In the genomic region with DNA sequence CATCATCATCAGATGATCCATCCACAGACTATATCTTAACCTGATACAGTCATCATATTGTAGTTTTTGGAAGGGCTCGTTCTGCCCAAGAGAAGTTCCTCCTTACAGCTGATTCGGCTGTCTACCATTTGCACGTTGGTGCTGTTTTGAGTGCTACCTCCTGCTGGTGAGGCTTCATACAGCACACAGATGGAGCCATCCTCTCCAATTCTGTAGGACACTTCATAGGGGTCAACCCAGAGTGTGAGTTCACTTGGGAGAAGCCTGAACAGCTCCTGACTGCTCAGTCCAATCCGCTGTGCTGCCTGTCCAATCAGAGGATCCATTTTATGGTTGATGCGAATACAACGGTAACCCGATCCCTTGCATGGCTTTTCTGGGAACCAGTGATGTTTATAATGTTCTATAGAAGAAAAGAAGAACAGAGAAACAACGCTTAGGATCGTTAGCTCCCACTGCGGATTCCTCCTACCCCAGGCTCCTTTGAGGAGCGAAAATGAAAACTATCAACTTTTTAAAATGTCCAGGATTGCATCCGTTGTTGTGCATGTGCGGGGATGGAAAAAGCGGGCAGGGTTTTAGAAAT, we compare ENCODE assay signal across 7 cellular contexts. TPM values are rescaled to one million over a fixed set of nuclear protein-coding genes. Genes with fewer than 3 reads are reported as not detected.
DNase-seq lines count a peak whose midpoint lies in the region; ATAC-seq, FAIRE-seq and TF ChIP-seq lines count a peak whose summit lies in the region.

No MANE protein-coding gene starts in this region.

- H3K36me3 ChIP-seq in ectodermal cell (ENCODE audit: control insufficient read depth, insufficient read depth, low read length): peaks cover 17% of the 10 kb centered on the region
- peaks cover 22% of the 10 kb centered on the region for H3K36me3 ChIP-seq in lower lobe of right lung

- H3K9me3 ChIP-seq in ectodermal cell (ENCODE audit: control insufficient read depth, low read length) (no peaks in the 10 kb centered on the region), lower lobe of right lung (no peaks in the 10 kb centered on the region)

- peak overlapping the region; percentile 98 for H3K27ac Mint-ChIP-seq in activated CD4-positive, alpha-beta memory T cell treated with anti-CD3 and anti-CD28 coated beads, Interleukin-2, amount 10 ng/mL, durations not matched to agents 7 days and 5 days

- peak; percentile 75 for TF ChIP-seq CTCF in lower lobe of right lung (IDR thresholded peaks at IDR 0.05)

- CTCF ChIA-PET in activated CD4-positive, alpha-beta memory T cell treated with anti-CD3 and anti-CD28 coated beads, Interleukin-2, amount 10 ng/mL, durations not matched to agents 7 days and 5 days (lab: Charles Lee): interaction anchor here (0.6 to 4.8 kb wide), 24 partner anchors 11 to 762 kb away, joined by 3 to 48 read pairs (median 4); no protein-coding TSS in a partner anchor

- H3K4me1 Mint-ChIP-seq in activated CD4-positive, alpha-beta memory T cell treated with anti-CD3 and anti-CD28 coated beads, Interleukin-2, amount 10 ng/mL, durations not matched to agents 7 days and 5 days: peaks cover 34% of the 10 kb centered on the region

- no peaks in the 10 kb centered on the region for H3K9me3 Mint-ChIP-seq in activated CD4-positive, alpha-beta memory T cell treated with anti-CD3 and anti-CD28 coated beads, Interleukin-2, amount 10 ng/mL, durations not matched to agents 7 days and 5 days

- 2 to 3% methylated on average over 14 of the region's 14 CpGs for WGBS in ectodermal cell, 2 experiments

- H3K4me1 ChIP-seq in ectodermal cell (ENCODE audit: control insufficient read depth, insufficient read depth, low read length): peaks cover 9% of the 10 kb centered on the region
- H3K4me1 ChIP-seq in lower lobe of right lung: peaks cover 3% of the 10 kb centered on the region

- FAIRE-seq in GM18507 (lab: Jason Lieb, UNC): peak; percentile 86

- POLR2A ChIA-PET in activated CD4-positive, alpha-beta memory T cell treated with anti-CD3 and anti-CD28 coated beads, Interleukin-2, amount 10 ng/mL, durations not matched to agents 7 days and 5 days (lab: Charles Lee): interaction anchor here (0.7 to 7.0 kb wide), 43 partner anchors 10 to 762 kb away, joined by 3 to 397 read pairs (median 13); no protein-coding TSS in a partner anchor

- H3K4me3 Mint-ChIP-seq in activated CD4-positive, alpha-beta memory T cell treated with anti-CD3 and anti-CD28 coated beads, Interleukin-2, amount 10 ng/mL, durations not matched to agents 7 days and 5 days: peak overlapping the region; percentile 99

- H3K27ac ChIP-seq in ectodermal cell (ENCODE audit: insufficient read depth, low read depth, low read length, poor library complexity, severe bottlenecking) (peak overlapping the region; percentile 84), lower lobe of right lung (peak overlapping the region; percentile 99)

- ATAC-seq in lower lobe of right lung: peak; percentile 52 to 67

- no peaks in the 10 kb centered on the region for H3K27me3 Mint-ChIP-seq in activated CD4-positive, alpha-beta memory T cell treated with anti-CD3 and anti-CD28 coated beads, Interleukin-2, amount 10 ng/mL, durations not matched to agents 7 days and 5 days

- DNase-seq in GM18507 (ENCODE audit: extremely low spot score, insufficient read length, low read depth) (no peak), HK-2 (ENCODE audit: unreplicated experiment) (peak; percentile 62), NCI-H82 (lab: John Stamatoyannopoulos, UW) (peak; percentile 93), lower lobe of right lung (peak; percentile 63)
- DNase-seq in activated CD4-positive, alpha-beta memory T cell treated with anti-CD3 and anti-CD28 coated beads, Interleukin-2, amount 10 ng/mL, durations not matched to agents 7 days and 5 days: peak; percentile 81
- DNase-seq in stimulated activated CD4-positive, alpha-beta T cell treated with anti-CD3 and anti-CD28 coated beads, TNF-alpha, amount 100 ng/mL, for 4 hours (ENCODE audit: low read depth in 3 of 3): peak; percentile 18 to 60 (median 51)

- no peaks in the 10 kb centered on the region for H3K27me3 ChIP-seq in ectodermal cell (ENCODE audit: control insufficient read depth, insufficient read depth, low read length, poor library complexity, severe bottlenecking)
- H3K27me3 ChIP-seq in lower lobe of right lung (ENCODE audit: low read depth): no peaks in the 10 kb centered on the region

- H3K4me3 ChIP-seq in ectodermal cell (ENCODE audit: insufficient read depth, low read depth, low read length) (peak overlapping the region; percentile 97), lower lobe of right lung (peak overlapping the region; percentile 87)

- intact Hi-C loops in lower lobe of right lung (cut with DNase I): no loop called here

- peaks cover 73% of the 10 kb centered on the region for H3K36me3 Mint-ChIP-seq in activated CD4-positive, alpha-beta memory T cell treated with anti-CD3 and anti-CD28 coated beads, Interleukin-2, amount 10 ng/mL, durations not matched to agents 7 days and 5 days (ENCODE audit: low read depth)

RNA-seq across cellular contexts. Expression of a gene that starts 1.5 kb away (rescaled TPM):
- total RNA-seq in activated CD4-positive, alpha-beta memory T cell treated with anti-CD3 and anti-CD28 coated beads, Interleukin-2, amount 10 ng/mL, durations not matched to agents 7 days and 5 days: 100 to 1,000 TPM; 217 to 227 TPM
- 59.8 TPM for polyA plus RNA-seq in ectodermal cell (2013, experiment 1 of 4)
- 61.2 TPM for polyA plus RNA-seq in ectodermal cell (2013, experiment 2 of 4)
- polyA plus RNA-seq in ectodermal cell (2013, experiment 3 of 4): 57.7 TPM
- polyA plus RNA-seq in ectodermal cell (2013, experiment 4 of 4): 73.9 TPM
- total RNA-seq in lower lobe of right lung: 159 TPM
